ENCODE assay signal across 12 cellular contexts in the genomic region with DNA sequence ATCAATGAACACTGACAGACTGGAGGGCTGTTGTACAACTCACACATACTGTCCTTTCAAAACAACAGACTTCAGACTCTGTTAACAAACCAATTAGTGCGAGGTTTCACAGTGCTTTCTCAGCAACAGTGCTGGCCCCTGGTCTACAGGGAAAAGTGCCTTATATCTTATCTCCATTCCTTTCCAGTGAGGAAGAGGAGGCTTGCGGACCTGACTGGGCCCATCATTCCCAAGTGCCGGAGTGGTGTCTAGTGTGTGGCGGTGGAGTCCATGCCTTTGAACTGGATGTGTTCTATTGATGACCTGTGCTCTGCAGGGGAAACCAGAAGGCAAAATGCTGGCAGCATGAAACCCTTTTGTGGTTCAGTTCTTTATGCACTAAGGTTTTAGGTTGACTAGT.
"Had no signal": no experiment of that assay in that cellular context is flagged by ENCODE, and none has a peak within 500 bp of the region (broad histone marks: within the 10 kb centered on the region; RNA-seq: fewer than 3 reads in every experiment).

No MANE protein-coding gene starts in this region.

- H3K27me3 Mint-ChIP-seq: activated naive CD8-positive, alpha-beta T cell; activated T-cell treated with anti-CD3 and anti-CD28 coated beads, Interleukin-2, amount 50 U/mL, for 24 hours; progenitor cell of endocrine pancreas had no signal

- H3K36me3 Mint-ChIP-seq: natural killer cell had no signal

- H3K27ac Mint-ChIP-seq: activated naive CD8-positive, alpha-beta T cell; activated T-cell treated with anti-CD3 and anti-CD28 coated beads, Interleukin-2, amount 50 U/mL, for 24 hours; activated T-helper 2 cell treated with anti-CD3 and anti-CD28 coated beads, Interferon-gamma antibody, Interleukin-2, Interleukin-4, amounts not matched to agents 10 μg/mL and 5 μg/mL and 100 μg/mL, durations not matched to agents 14 hours and 24 hours and 36 hours; progenitor cell of endocrine pancreas; T-cell; WTC11 had no signal

- H3K4me3 ChIP-seq: upper lobe of right lung had no signal

- H3K27me3 ChIP-seq: upper lobe of right lung had no signal

- DNase-seq: cortex of kidney; left ventricle myocardium superior; stimulated activated CD8-positive, alpha-beta memory T cell treated with anti-CD3 and anti-CD28 coated beads, Interleukin-4, amount 100 ng/mL, for 48 hours; T-helper 9 cell; upper lobe of right lung had no signal

- H3K9me3 ChIP-seq: upper lobe of right lung had no signal

- H3K4me3 Mint-ChIP-seq: activated naive CD8-positive, alpha-beta T cell; activated T-cell treated with anti-CD3 and anti-CD28 coated beads, Interleukin-2, amount 50 U/mL, for 24 hours; natural killer cell; T-cell; WTC11 had no signal

- H3K27ac ChIP-seq: upper lobe of right lung had no signal

- H3K9me3 Mint-ChIP-seq: activated T-cell treated with anti-CD3 and anti-CD28 coated beads, Interleukin-2, amount 50 U/mL, for 24 hours; activated T-helper 2 cell treated with anti-CD3 and anti-CD28 coated beads, Interferon-gamma antibody, Interleukin-2, Interleukin-4, amounts not matched to agents 10 μg/mL and 5 μg/mL and 100 μg/mL, durations not matched to agents 14 hours and 24 hours and 36 hours; natural killer cell; T-cell; WTC11 had no signal
